ENCODE assay signal across 12 cellular contexts in the genomic region with DNA sequence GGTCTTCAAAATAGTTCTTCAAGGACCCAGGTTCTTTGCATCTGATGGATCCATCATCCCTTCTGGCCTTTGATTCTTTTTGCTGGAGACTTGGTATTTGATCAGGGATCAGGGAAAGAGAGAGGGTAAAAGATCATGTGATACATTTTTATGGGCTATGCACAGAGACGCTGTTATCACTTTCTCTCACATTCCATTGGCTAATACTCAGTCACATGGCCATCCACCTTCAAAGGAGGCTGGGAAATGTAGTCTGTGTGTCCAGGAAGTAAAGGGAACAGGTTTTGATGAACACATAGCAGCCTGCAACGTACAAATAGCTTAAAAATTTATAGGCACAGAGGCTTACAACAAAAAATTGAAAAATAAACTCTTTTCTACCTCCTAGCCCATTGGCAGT.
A peak's percentile ranks its signal among the peaks of the same experiment; 100 is the strongest.
DNase-seq lines count a peak whose midpoint lies in the region; ATAC-seq, FAIRE-seq and TF ChIP-seq lines count a peak whose summit lies in the region.
"Had no signal": no experiment of that assay in that cellular context is flagged by ENCODE, and none has a peak within 500 bp of the region (broad histone marks: within the 10 kb centered on the region; RNA-seq: fewer than 3 reads in every experiment).

No MANE protein-coding gene starts in this region.

- intact Hi-C loops in K562 (cut with micrococcal nuclease): loop anchor here (5.0 kb wide), 2 partner anchors 108 to 298 kb away; no protein-coding TSS in a partner anchor

- peak overlapping the region; percentile 8; the same call in 1 of the 2 replicates for H2AFZ ChIP-seq in K562 (ENCODE audit: low read depth, low read length)

- DNase-seq in GM13977 (ENCODE audit: low spot score): peak; percentile 3
- peak in 3 of 4 experiments; percentile 14 to 39 (median 14) for DNase-seq in K562 (ENCODE audit: extremely low read depth in 1 of 4, low spot score in 3 of 4)
- DNase-seq in GOT3 (lab: John Stamatoyannopoulos, UW): no peak
- DNase-seq in dedifferentiated amniotic fluid mesenchymal stem cell (ENCODE audit: extremely low spot score): no peak
- DNase-seq in NCI-H524 (lab: John Stamatoyannopoulos, UW): no peak
- DNase-seq in NCI-H2107 treated with DMSO at 0.1 percent for 48 hours (lab: John Stamatoyannopoulos, UW; ENCODE audit: unreplicated experiment): no peak
- DNase-seq: activated naive CD8-positive, alpha-beta T cell treated with anti-CD3 and anti-CD28 coated beads for 36 hours; stimulated activated CD4-positive, alpha-beta T cell treated with anti-CD3 and anti-CD28 coated beads, Interleukin-1b, Interleukin-23, amount 100 ng/mL, for 48 hours had no signal

- TF ChIP-seq EP300 in K562 (IDR thresholded peaks at IDR 0.05; ENCODE audit: low read length): no peak

- no peaks in the 10 kb centered on the region; a peak in 1 of 5 replicates for H3K4me1 ChIP-seq in K562 (replicated peaks in 1 of 2; ENCODE audit: control insufficient read depth in 2 of 2, insufficient read depth in 2 of 2, low read length in 2 of 2)

- H3K9me1 ChIP-seq in K562 (ENCODE audit: control insufficient read depth, insufficient read depth, low read length): no peaks in the 10 kb centered on the region

- BruUV-seq in K562 (replicated peaks; lab: Mats Ljungman, UMichigan): no TSS peak

- no peak overlapping the region for H3K9ac ChIP-seq in K562 (ENCODE audit: insufficient read depth in 1 of 2, low read depth in 2 of 2, low read length in 2 of 2)

- peak; percentile 58 for FAIRE-seq in K562 (lab: Jason Lieb, UNC)
- FAIRE-seq: endometrium, islet of Langerhans had no signal

- in situ Hi-C loops in GM13977 (cut with MboI; ENCODE audit: low pct_unique_long_range_greater_than_20kb, low sequenced_read_pairs, unreplicated experiment) (no loop called here), K562 (cut with MboI) (no loop called here)

- H4K20me1 ChIP-seq in K562 (replicated peaks; ENCODE audit: control insufficient read depth, insufficient read depth, low read length): no peaks in the 10 kb centered on the region

- H3K36me3 ChIP-seq in K562 (ENCODE audit: control insufficient read depth, insufficient read depth, low read length): no peaks in the 10 kb centered on the region

- H3K27ac ChIP-seq in K562 (ENCODE audit: extremely low read depth, low read depth, low read length): no peak overlapping the region

- no peaks in the 10 kb centered on the region for H3K79me2 ChIP-seq in K562 (ENCODE audit: control insufficient read depth, insufficient read depth, low read length)

- TF ChIP-seq CTCF in GM13977 (IDR thresholded peaks at IDR 0.05; ENCODE audit: extremely low read depth, insufficient read depth, missing control alignments) (no peak), K562 (IDR thresholded peaks at IDR 0.05 in 2 of 3, conservative IDR thresholded peaks at IDR 0.05 in 1 of 3; ENCODE audit: insufficient read depth in 2 of 3, low read depth in 1 of 3, low read length in 3 of 3) (no peak)

- no peak overlapping the region for H3K4me2 ChIP-seq in K562 (ENCODE audit: insufficient read depth, low read length)

- H3K9me3 ChIP-seq in K562 (replicated peaks; ENCODE audit: control insufficient read depth, insufficient read depth, low read depth, low read length): peaks cover 3% of the 10 kb centered on the region; the same call in 1 of the 2 replicates

- ATAC-seq in GM21447 (IDR thresholded peaks at IDR 0.05; ENCODE audit: unreplicated experiment): peak; percentile 39
- peak; percentile 65 for ATAC-seq in HG03378 (IDR thresholded peaks at IDR 0.05; ENCODE audit: unreplicated experiment)
- peak; percentile 90 for ATAC-seq in K562

- TF ChIP-seq POLR2A in K562 (conservative IDR thresholded peaks at IDR 0.05): no peak

- H3K27me3 ChIP-seq in K562 (ENCODE audit: control insufficient read depth in 2 of 2, insufficient read depth in 2 of 2, low read length in 2 of 2): no peaks in the 10 kb centered on the region

- 0% methylated on average over 2 of the region's 2 CpGs for WGBS in K562 (ENCODE audit: insufficient coverage, low coverage, missing lambda C conversion rate)

- no peak for TF ChIP-seq RAD21 in K562 (CRISPR knock-in tag; conservative IDR thresholded peaks at IDR 0.05 in 1 of 2, IDR thresholded peaks at IDR 0.05 in 1 of 2)

- H3K4me3 ChIP-seq in K562: no peak overlapping the region

- CTCF ChIA-PET in K562 (lab: Yijun Ruan, JAX; ENCODE audit: low intra/inter-chr PET ratio): no interaction called here

- POLR2A ChIA-PET in K562 (lab: Yijun Ruan, JAX): no interaction called here

TF ChIP-seq in K562, 482 proteins besides CTCF, POLR2A, EP300 and RAD21 (continues in another document):
- TF ChIP-seq JUND (IDR thresholded peaks at IDR 0.05; ENCODE audit: borderline replicate concordance, low read depth, low read length): no peak
- no peak for TF ChIP-seq JUND (tag; IDR thresholded peaks at IDR 0.05; ENCODE audit: borderline replicate concordance, low read depth, low read length)
- TF ChIP-seq CBX2 (IDR thresholded peaks at IDR 0.05; ENCODE audit: insufficient read depth, low read length, poor library complexity, severe bottlenecking): no peak
- TF ChIP-seq PRPF4 (IDR thresholded peaks at IDR 0.05; ENCODE audit: insufficient read depth, low read depth, low read length, poor library complexity, severe bottlenecking): no peak
- TF ChIP-seq ASH1L (IDR thresholded peaks at IDR 0.05; ENCODE audit: borderline replicate concordance, low read depth, partially characterized antibody): no peak
- TF ChIP-seq KDM4B (IDR thresholded peaks at IDR 0.05; ENCODE audit: borderline replicate concordance in 2 of 2, low read depth in 1 of 2): no peak
- no peak for TF ChIP-seq CBX8 (IDR thresholded peaks at IDR 0.05; ENCODE audit: borderline replicate concordance, extremely low read depth, low read depth, low read length, poor library complexity, severe bottlenecking)
- TF ChIP-seq, protein P1, sequence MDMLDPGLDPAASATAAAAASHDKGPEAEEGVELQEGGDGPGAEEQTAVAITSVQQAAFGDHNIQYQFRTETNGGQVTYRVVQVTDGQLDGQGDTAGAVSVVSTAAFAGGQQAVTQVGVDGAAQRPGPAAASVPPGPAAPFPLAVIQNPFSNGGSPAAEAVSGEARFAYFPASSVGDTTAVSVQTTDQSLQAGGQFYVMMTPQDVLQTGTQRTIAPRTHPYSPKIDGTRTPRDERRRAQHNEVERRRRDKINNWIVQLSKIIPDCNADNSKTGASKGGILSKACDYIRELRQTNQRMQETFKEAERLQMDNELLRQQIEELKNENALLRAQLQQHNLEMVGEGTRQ (CRISPR knock-in tag; IDR thresholded peaks at IDR 0.05): peak; percentile 92
- no peak for TF ChIP-seq ZNF212 (CRISPR knock-in tag; IDR thresholded peaks at IDR 0.05)
- TF ChIP-seq ELF1 (tag; IDR thresholded peaks at IDR 0.05): peak; percentile 79
- TF ChIP-seq TCF3 (CRISPR knock-in tag; IDR thresholded peaks at IDR 0.05): no peak
- TF ChIP-seq POLR2B (IDR thresholded peaks at IDR 0.05; ENCODE audit: low read depth, partially characterized antibody): no peak
- no peak for TF ChIP-seq PYGO2 (tag; IDR thresholded peaks at IDR 0.05)
- TF ChIP-seq, protein P2, sequence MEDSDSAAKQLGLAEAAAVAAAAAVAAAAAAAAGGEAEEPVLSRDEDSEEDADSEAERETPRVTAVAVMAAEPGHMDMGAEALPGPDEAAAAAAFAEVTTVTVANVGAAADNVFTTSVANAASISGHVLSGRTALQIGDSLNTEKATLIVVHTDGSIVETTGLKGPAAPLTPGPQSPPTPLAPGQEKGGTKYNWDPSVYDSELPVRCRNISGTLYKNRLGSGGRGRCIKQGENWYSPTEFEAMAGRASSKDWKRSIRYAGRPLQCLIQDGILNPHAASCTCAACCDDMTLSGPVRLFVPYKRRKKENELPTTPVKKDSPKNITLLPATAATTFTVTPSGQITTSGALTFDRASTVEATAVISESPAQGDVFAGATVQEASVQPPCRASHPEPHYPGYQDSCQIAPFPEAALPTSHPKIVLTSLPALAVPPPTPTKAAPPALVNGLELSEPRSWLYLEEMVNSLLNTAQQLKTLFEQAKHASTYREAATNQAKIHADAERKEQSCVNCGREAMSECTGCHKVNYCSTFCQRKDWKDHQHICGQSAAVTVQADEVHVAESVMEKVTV (CRISPR knock-in tag; IDR thresholded peaks at IDR 0.05): no peak
- TF ChIP-seq ZNF140 (CRISPR knock-in tag; IDR thresholded peaks at IDR 0.05): no peak
- no peak for TF ChIP-seq KLF13 (tag; IDR thresholded peaks at IDR 0.05; ENCODE audit: borderline replicate concordance, low read depth)
- TF ChIP-seq SIX5 (IDR thresholded peaks at IDR 0.05; ENCODE audit: borderline replicate concordance in 1 of 2, insufficient read depth in 1 of 2, low read depth in 1 of 2, low read length in 2 of 2): peak; percentile 21 to 48; a peak in 2 of 4 replicates
- TF ChIP-seq ZNF444 (CRISPR knock-in tag; IDR thresholded peaks at IDR 0.05): no peak
- TF ChIP-seq, protein P3, sequence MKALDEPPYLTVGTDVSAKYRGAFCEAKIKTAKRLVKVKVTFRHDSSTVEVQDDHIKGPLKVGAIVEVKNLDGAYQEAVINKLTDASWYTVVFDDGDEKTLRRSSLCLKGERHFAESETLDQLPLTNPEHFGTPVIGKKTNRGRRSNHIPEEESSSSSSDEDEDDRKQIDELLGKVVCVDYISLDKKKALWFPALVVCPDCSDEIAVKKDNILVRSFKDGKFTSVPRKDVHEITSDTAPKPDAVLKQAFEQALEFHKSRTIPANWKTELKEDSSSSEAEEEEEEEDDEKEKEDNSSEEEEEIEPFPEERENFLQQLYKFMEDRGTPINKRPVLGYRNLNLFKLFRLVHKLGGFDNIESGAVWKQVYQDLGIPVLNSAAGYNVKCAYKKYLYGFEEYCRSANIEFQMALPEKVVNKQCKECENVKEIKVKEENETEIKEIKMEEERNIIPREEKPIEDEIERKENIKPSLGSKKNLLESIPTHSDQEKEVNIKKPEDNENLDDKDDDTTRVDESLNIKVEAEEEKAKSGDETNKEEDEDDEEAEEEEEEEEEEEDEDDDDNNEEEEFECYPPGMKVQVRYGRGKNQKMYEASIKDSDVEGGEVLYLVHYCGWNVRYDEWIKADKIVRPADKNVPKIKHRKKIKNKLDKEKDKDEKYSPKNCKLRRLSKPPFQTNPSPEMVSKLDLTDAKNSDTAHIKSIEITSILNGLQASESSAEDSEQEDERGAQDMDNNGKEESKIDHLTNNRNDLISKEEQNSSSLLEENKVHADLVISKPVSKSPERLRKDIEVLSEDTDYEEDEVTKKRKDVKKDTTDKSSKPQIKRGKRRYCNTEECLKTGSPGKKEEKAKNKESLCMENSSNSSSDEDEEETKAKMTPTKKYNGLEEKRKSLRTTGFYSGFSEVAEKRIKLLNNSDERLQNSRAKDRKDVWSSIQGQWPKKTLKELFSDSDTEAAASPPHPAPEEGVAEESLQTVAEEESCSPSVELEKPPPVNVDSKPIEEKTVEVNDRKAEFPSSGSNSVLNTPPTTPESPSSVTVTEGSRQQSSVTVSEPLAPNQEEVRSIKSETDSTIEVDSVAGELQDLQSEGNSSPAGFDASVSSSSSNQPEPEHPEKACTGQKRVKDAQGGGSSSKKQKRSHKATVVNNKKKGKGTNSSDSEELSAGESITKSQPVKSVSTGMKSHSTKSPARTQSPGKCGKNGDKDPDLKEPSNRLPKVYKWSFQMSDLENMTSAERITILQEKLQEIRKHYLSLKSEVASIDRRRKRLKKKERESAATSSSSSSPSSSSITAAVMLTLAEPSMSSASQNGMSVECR (CRISPR knock-in tag; IDR thresholded peaks at IDR 0.05): no peak

Comparison
In these comparisons a context has a peak if more than half of its experiments do, and no peak if none do; other contexts are left out.
1. DNase-seq: peak in GM13977 (single experiment) and K562 (3 of 4); none in GOT3 (single experiment), dedifferentiated amniotic fluid mesenchymal stem cell (single experiment), NCI-H524 (0 of 2) and NCI-H2107 treated with DMSO at 0.1 percent for 48 hours (single experiment).
2. ATAC-seq: peak in every context shown above with its lines; median percentile 90 in K562; 65 in HG03378; 39 in GM21447.